In genomic region chr4:6732441-6733357, GRCh38 we compare ENCODE assay signal across 9 cellular contexts. TPM values are rescaled to one million over a fixed set of nuclear protein-coding genes. Genes with fewer than 3 reads are reported as not detected.
DNase-seq lines count a peak whose midpoint lies in the region; ATAC-seq, FAIRE-seq and TF ChIP-seq lines count a peak whose summit lies in the region.
"Had no signal": no experiment of that assay in that cellular context is flagged by ENCODE, and none has a peak within 500 bp of the region (broad histone marks: within the 10 kb centered on the region; RNA-seq: fewer than 3 reads in every experiment).

No MANE protein-coding gene starts in this region.

- H3K9ac ChIP-seq in skeletal muscle satellite cell (ENCODE audit: low read depth, low read length): peak overlapping the region; percentile 73
- no peak overlapping the region for H3K9ac ChIP-seq in neural progenitor cell

- FAIRE-seq in GM12891 (lab: Jason Lieb, UNC): no peak

- peaks cover 5% of the 10 kb centered on the region for H3F3A ChIP-seq in neural progenitor cell (ENCODE audit: low read depth)

- H2AFZ ChIP-seq in neural progenitor cell (replicated peaks): no peak overlapping the region

- intact Hi-C loops in right cardiac atrium (cut with DNase I): no loop called here

- H3K27me3 ChIP-seq in right cardiac atrium (ENCODE audit: control insufficient read depth, insufficient read depth) (no peaks in the 10 kb centered on the region), skeletal muscle satellite cell (ENCODE audit: control insufficient read depth, insufficient read depth, low read length) (no peaks in the 10 kb centered on the region), neural progenitor cell (no peaks in the 10 kb centered on the region)

- 68% methylated on average over 21 of the region's 21 CpGs for WGBS in right cardiac atrium

- no peaks in the 10 kb centered on the region for H3K36me3 Mint-ChIP-seq in neural progenitor cell

- H3K36me3 ChIP-seq in skeletal muscle satellite cell (ENCODE audit: insufficient read depth, low read length) (no peaks in the 10 kb centered on the region), neural progenitor cell (no peaks in the 10 kb centered on the region)

- H3K4me3 ChIP-seq in right cardiac atrium (ENCODE audit: low read length) (no peak overlapping the region), skeletal muscle satellite cell (ENCODE audit: low read length) (no peak overlapping the region), neural progenitor cell (no peak overlapping the region)

- H4K20me1 ChIP-seq in neural progenitor cell (ENCODE audit: low read depth): no peaks in the 10 kb centered on the region

- no peaks in the 10 kb centered on the region for H3K79me2 ChIP-seq in neural progenitor cell (ENCODE audit: low read depth)

- H3K27me3 Mint-ChIP-seq in neural progenitor cell (ENCODE audit: insufficient read depth, low read depth): peaks cover 20% of the 10 kb centered on the region

- H3K4me3 Mint-ChIP-seq in neural progenitor cell: no peak overlapping the region

- H3K27ac Mint-ChIP-seq in neural progenitor cell: no peak overlapping the region

- H3K4me1 Mint-ChIP-seq in neural progenitor cell: peaks cover 16% of the 10 kb centered on the region

- H3K27ac ChIP-seq in right cardiac atrium (ENCODE audit: low read length): peak overlapping the region; percentile 18
- H3K27ac ChIP-seq in neural progenitor cell: no peak overlapping the region
- H3K27ac ChIP-seq: VCaP had no signal

- TF ChIP-seq POLR2A in GM12891 (IDR thresholded peaks at IDR 0.05; ENCODE audit: low read depth, low read length): no peak

- H3K9me3 Mint-ChIP-seq in neural progenitor cell: no peaks in the 10 kb centered on the region

- no peaks in the 10 kb centered on the region for H3K4me1 ChIP-seq in right cardiac atrium (ENCODE audit: control insufficient read depth, insufficient read depth, low read length)
- peaks cover 12% of the 10 kb centered on the region for H3K4me1 ChIP-seq in skeletal muscle satellite cell (ENCODE audit: control insufficient read depth, insufficient read depth, low read length)
- H3K4me1 ChIP-seq in neural progenitor cell: no peaks in the 10 kb centered on the region

- H3K4me2 ChIP-seq in skeletal muscle satellite cell (ENCODE audit: low read length): peak overlapping the region; percentile 54
- H3K4me2 ChIP-seq in neural progenitor cell: no peak overlapping the region

- peak; percentile 93 to 95 for ATAC-seq in right cardiac atrium

- no peak for TF ChIP-seq CTCF in neural progenitor cell (IDR thresholded peaks at IDR 0.05)

- DNase-seq in GM12891 (ENCODE audit: insufficient read length, low spot score): no peak
- peak; percentile 91 for DNase-seq in amniotic epithelial cell (ENCODE audit: low read depth)
- peak; percentile 85 to 93 (median 91) for DNase-seq in right cardiac atrium
- DNase-seq in germinal center (ENCODE audit: low spot score): no peak
- DNase-seq in neural progenitor cell (ENCODE audit: low spot score): no peak
- no peak for DNase-seq in activated naive CD4-positive, alpha-beta T cell treated with anti-CD3 and anti-CD28 coated beads, Interleukin-2, amount 50 U/mL, for 16 hours
- DNase-seq in stimulated activated CD4-positive, alpha-beta T cell treated with anti-CD3 and anti-CD28 coated beads, Interleukin-12 subunit alpha, Interleukin-12 subunit beta, amount 100 ng/mL, for 4 hours: no peak

- no peaks in the 10 kb centered on the region for H3K9me3 ChIP-seq in right cardiac atrium (ENCODE audit: control insufficient read depth, low read length)
- no peaks in the 10 kb centered on the region for H3K9me3 ChIP-seq in skeletal muscle satellite cell (replicated peaks; ENCODE audit: low read length)
- H3K9me3 ChIP-seq in neural progenitor cell (ENCODE audit: low read depth): no peaks in the 10 kb centered on the region

TF ChIP-seq in GM12891, 5 proteins besides CTCF, POLR2A, EP300 and RAD21:
- TF ChIP-seq POLR2AphosphoS5 (IDR thresholded peaks at IDR 0.05; ENCODE audit: low read depth, low read length) (no peak), PAX5 (IDR thresholded peaks at IDR 0.05; ENCODE audit: insufficient read depth, low read length, severe bottlenecking) (no peak), SPI1 (IDR thresholded peaks at IDR 0.05; ENCODE audit: low read depth, low read length) (peak; percentile 12; the same call in 1 of the 2 replicates)

RNA-seq across cellular contexts. Expression of gene BLOC1S4, which starts 16.7 kb away (rescaled TPM):
- 10.5 TPM for polyA plus RNA-seq in GM12891 (2012; ENCODE audit: low read depth, missing spikeins)
- total RNA-seq in right cardiac atrium (1 to 10 TPM; 7.5 to 9.1 (median 8.4) TPM), neural progenitor cell (ENCODE audit: low replicate concordance) (10.5 and 24.6 TPM in 2 replicates)
- 7.0 TPM for polyA plus RNA-seq in right cardiac atrium
- total RNA-seq in skeletal muscle satellite cell (2012; rRNA removed): 13.1 and 14.2 TPM in 2 replicates

RNA-seq across cellular contexts. Expression of gene MRFAP1L1, which starts 23.0 kb away (rescaled TPM):
- polyA plus RNA-seq in GM12891 (2012; ENCODE audit: low read depth, missing spikeins): 27.7 TPM
- total RNA-seq in right cardiac atrium: 10 to 100 TPM; 51.9 to 58.6 (median 54.1) TPM
- 73.4 TPM for polyA plus RNA-seq in right cardiac atrium
- total RNA-seq in skeletal muscle satellite cell (2012; rRNA removed): 31.7 and 33.5 TPM in 2 replicates
- 90.6 and 141 TPM in 2 replicates for total RNA-seq in neural progenitor cell (ENCODE audit: low replicate concordance)

RNA-seq across cellular contexts. Expression of gene S100P, which starts 39.0 kb away (rescaled TPM):
- polyA plus RNA-seq in GM12891 (2012; ENCODE audit: low read depth, missing spikeins): not detected
- total RNA-seq in right cardiac atrium (1 to 10 TPM in 1 of 4 donors, not detected in 3; 1.5 TPM), neural progenitor cell (ENCODE audit: low replicate concordance) (not detected in 2 replicates)
- 0.16 TPM for polyA plus RNA-seq in right cardiac atrium
- under 0.01 and 0.22 TPM in 2 replicates for total RNA-seq in skeletal muscle satellite cell (2012; rRNA removed)

RNA-seq across cellular contexts. Expression of gene KIAA0232, which starts 49.8 kb away (rescaled TPM):
- polyA plus RNA-seq in GM12891 (2012; ENCODE audit: low read depth, missing spikeins): 5.1 TPM
- total RNA-seq in right cardiac atrium (10 to 100 TPM; 64.2 to 67.0 (median 66.6) TPM), neural progenitor cell (ENCODE audit: low replicate concordance) (42.9 and 52.2 TPM in 2 replicates)
- polyA plus RNA-seq in right cardiac atrium: 21.8 TPM
- total RNA-seq in skeletal muscle satellite cell (2012; rRNA removed): 9.8 and 10.4 TPM in 2 replicates

Comparison
In these comparisons a context has a peak if more than half of its experiments do, and no peak if none do; other contexts are left out.
1. DNase-seq: peak in amniotic epithelial cell (single experiment) and right cardiac atrium (3 of 3); none in GM12891 (single experiment), germinal center (single experiment), neural progenitor cell (single experiment), activated naive CD4-positive, alpha-beta T cell treated with anti-CD3 and anti-CD28 coated beads, Interleukin-2, amount 50 U/mL, for 16 hours (single experiment) and stimulated activated CD4-positive, alpha-beta T cell treated with anti-CD3 and anti-CD28 coated beads, Interleukin-12 subunit alpha, Interleukin-12 subunit beta, amount 100 ng/mL, for 4 hours (single experiment).